In the genomic region with DNA sequence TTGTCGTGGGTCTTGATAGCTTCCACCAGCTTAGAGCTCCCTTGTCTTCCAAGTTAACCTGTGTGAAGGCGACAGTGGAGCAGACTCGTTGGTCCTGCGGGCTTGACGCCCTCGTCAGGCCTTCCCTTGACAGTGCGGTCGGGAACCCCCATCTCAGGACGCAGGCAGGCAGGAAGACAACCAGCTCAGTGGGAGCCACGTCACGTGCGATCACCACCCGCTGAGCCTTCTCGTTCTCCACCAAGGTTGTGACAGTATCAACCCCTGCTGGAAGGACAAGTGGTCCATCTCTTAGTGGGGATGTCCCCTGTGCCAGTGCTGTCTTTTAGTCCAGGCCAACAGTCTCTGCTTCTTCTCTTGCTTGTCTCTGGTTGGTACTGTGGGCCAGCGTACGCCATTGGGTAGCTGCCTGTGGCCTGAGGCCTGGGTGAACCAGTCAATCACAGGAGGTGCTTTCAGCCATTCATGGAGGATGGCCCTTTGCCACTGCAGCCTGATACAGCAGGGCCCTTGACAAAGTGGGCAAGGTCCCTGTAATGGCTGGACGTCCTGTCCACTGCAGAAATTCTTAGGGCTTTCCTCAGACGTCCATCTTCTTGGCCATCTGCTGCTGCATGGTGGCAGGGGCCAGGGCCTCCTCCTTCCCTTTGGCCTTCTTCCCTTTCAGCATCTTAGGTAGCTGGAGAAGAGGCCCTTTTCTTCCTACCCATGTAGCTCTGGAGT, we compare ENCODE assay signal across 24 cellular contexts. TPM values are rescaled to one million over a fixed set of nuclear protein-coding genes. Genes with fewer than 3 reads are reported as not detected.
DNase-seq lines count a peak whose midpoint lies in the region; ATAC-seq, FAIRE-seq and TF ChIP-seq lines count a peak whose summit lies in the region.
"Had no signal": no experiment of that assay in that cellular context is flagged by ENCODE, and none has a peak within 500 bp of the region (broad histone marks: within the 10 kb centered on the region; RNA-seq: fewer than 3 reads in every experiment).

No MANE protein-coding gene starts in this region.

- no peak for DNase-seq in GM20000 (ENCODE audit: low spot score)
- peak; percentile 31 for DNase-seq in WERI-Rb-1
- peak; percentile 55 for DNase-seq in iPS DF 6.9 (ENCODE audit: low read depth, low spot score)
- peak; percentile 21 for DNase-seq in stimulated activated CD8-positive, alpha-beta memory T cell treated with anti-CD3 and anti-CD28 coated beads, Interleukin-4, amount 100 ng/mL, for 48 hours
- DNase-seq in foreskin keratinocyte, result no peak
- no peak for DNase-seq in chondrocyte (ENCODE audit: low spot score)
- DNase-seq in frontal cortex (ENCODE audit: low spot score in 2 of 2), result no peak
- DNase-seq in NCI-H2107 treated with DMSO at 0.1 percent for 48 hours (lab: John Stamatoyannopoulos, UW; ENCODE audit: unreplicated experiment), result no peak
- DNase-seq: activated naive CD8-positive, alpha-beta T cell treated with anti-CD3 and anti-CD28 coated beads, Interleukin-2, amount 10 ng/mL, durations not matched to agents 7 days and 5 days; activated T-cell treated with anti-CD3 and anti-CD28 coated beads, Interleukin-2, amount 50 U/mL, for 72 hours; AML-193; COR-L47; effector memory CD4-positive, alpha-beta T cell; glutamatergic neuron; naive thymus-derived CD8-positive, alpha-beta T cell; NCI-H1436 treated with DMSO at 0.1 percent for 48 hours; NCI-H345; NK-92 treated with Interleukin-12 subunit alpha and Interleukin-12 subunit beta, amount 100 ng/mL, for 24 hours; RPMI8226; small intestine; stimulated activated CD4-positive, alpha-beta T cell treated with anti-CD3 and anti-CD28 coated beads, Interleukin-4, amount 100 ng/mL, for 1 hour; substantia nigra; T-helper 1 cell had no signal

- WGBS in iPS DF 6.9 (ENCODE audit: insufficient coverage, insufficient read length), result no CpG with 5 or more reads among the region's 18 CpGs

- H3K27me3 Mint-ChIP-seq in chondrocyte (ENCODE audit: low read depth), result no peaks in the 10 kb centered on the region

- H3K4me3 ChIP-seq in WERI-Rb-1 (ENCODE audit: low read depth, low read length) (no peak overlapping the region), iPS DF 6.9 (ENCODE audit: low read length) (no peak overlapping the region)

- peaks cover 6% of the 10 kb centered on the region for H3K4me1 Mint-ChIP-seq in chondrocyte (ENCODE audit: low read depth)
- H3K4me1 Mint-ChIP-seq: activated naive CD8-positive, alpha-beta T cell treated with anti-CD3 and anti-CD28 coated beads, Interleukin-2, amount 10 ng/mL, durations not matched to agents 7 days and 5 days; memory B cell had no signal

- H3K27ac ChIP-seq in WERI-Rb-1 (no peak overlapping the region), iPS DF 6.9 (ENCODE audit: low read length) (no peak overlapping the region), foreskin keratinocyte (no peak overlapping the region)

- ATAC-seq in foreskin keratinocyte, result no peak
- ATAC-seq: activated T-cell treated with anti-CD3 and anti-CD28 coated beads, Interleukin-2, amount 50 U/mL, for 72 hours; naive thymus-derived CD8-positive, alpha-beta T cell had no signal

- no peaks in the 10 kb centered on the region for H3K27me3 ChIP-seq in WERI-Rb-1 (ENCODE audit: insufficient read depth, low read depth, severe bottlenecking)
- no peaks in the 10 kb centered on the region for H3K27me3 ChIP-seq in iPS DF 6.9 (ENCODE audit: control insufficient read depth, insufficient read depth, low read length)
- H3K27me3 ChIP-seq in foreskin keratinocyte, result no peaks in the 10 kb centered on the region

- H3K4me3 Mint-ChIP-seq in chondrocyte (ENCODE audit: unreplicated experiment), result no peak overlapping the region
- H3K4me3 Mint-ChIP-seq: activated naive CD8-positive, alpha-beta T cell treated with anti-CD3 and anti-CD28 coated beads, Interleukin-2, amount 10 ng/mL, durations not matched to agents 7 days and 5 days; activated T-cell treated with anti-CD3 and anti-CD28 coated beads, Interleukin-2, amount 50 U/mL, for 72 hours; memory B cell; naive thymus-derived CD8-positive, alpha-beta T cell had no signal

- H3K36me3 Mint-ChIP-seq in chondrocyte (ENCODE audit: low read depth), result peaks cover 10% of the 10 kb centered on the region

- H3K36me3 ChIP-seq in WERI-Rb-1 (peaks cover 42% of the 10 kb centered on the region), iPS DF 6.9 (ENCODE audit: control insufficient read depth, insufficient read depth, low read length) (no peaks in the 10 kb centered on the region)

- TF ChIP-seq CTCF in GM20000 (IDR thresholded peaks at IDR 0.05; ENCODE audit: extremely low read depth, missing control alignments) (peak; percentile 9), WERI-Rb-1 (IDR thresholded peaks at IDR 0.05; ENCODE audit: low read depth, low read length) (peak; percentile 38; the same call in 1 of the 2 replicates), foreskin keratinocyte (conservative IDR thresholded peaks at IDR 0.05) (no peak), chondrocyte (IDR thresholded peaks at IDR 0.05) (no peak)

- FAIRE-seq in frontal cortex (lab: Jason Lieb, UNC), result no peak
- FAIRE-seq: small intestine had no signal

- H3K9me3 ChIP-seq in WERI-Rb-1 (ENCODE audit: severe bottlenecking) (no peaks in the 10 kb centered on the region), iPS DF 6.9 (ENCODE audit: control insufficient read depth, insufficient read depth, low read length) (no peaks in the 10 kb centered on the region)

- H3K27ac Mint-ChIP-seq in chondrocyte (ENCODE audit: unreplicated experiment), result no peak overlapping the region
- H3K27ac Mint-ChIP-seq: activated naive CD8-positive, alpha-beta T cell treated with anti-CD3 and anti-CD28 coated beads, Interleukin-2, amount 10 ng/mL, durations not matched to agents 7 days and 5 days; activated T-cell treated with anti-CD3 and anti-CD28 coated beads, Interleukin-2, amount 50 U/mL, for 72 hours; memory B cell had no signal

- H3K9me3 Mint-ChIP-seq in chondrocyte (ENCODE audit: low read depth), result peaks cover 12% of the 10 kb centered on the region
- H3K9me3 Mint-ChIP-seq: activated naive CD8-positive, alpha-beta T cell treated with anti-CD3 and anti-CD28 coated beads, Interleukin-2, amount 10 ng/mL, durations not matched to agents 7 days and 5 days; activated T-cell treated with anti-CD3 and anti-CD28 coated beads, Interleukin-2, amount 50 U/mL, for 72 hours; memory B cell had no signal

- peaks cover 2% of the 10 kb centered on the region for H3K4me1 ChIP-seq in iPS DF 6.9 (ENCODE audit: control insufficient read depth, insufficient read depth, low read length)
- H3K4me1 ChIP-seq in foreskin keratinocyte, result no peaks in the 10 kb centered on the region

RNA-seq across cellular contexts. Expression of a gene that starts 31.4 kb away (rescaled TPM):
- total RNA-seq in foreskin keratinocyte (26.7 and 39.4 TPM in 2 replicates), chondrocyte (19.0 to 24.2 TPM (median 19.3 TPM) in 3 replicates), frontal cortex (72.2 TPM)
- polyA plus RNA-seq in foreskin keratinocyte, result 17.1 and 22.1 TPM in 2 replicates

Comparison
In these comparisons a context has a peak if more than half of its experiments do, and no peak if none do; other contexts are left out.
1. DNase-seq: peak in WERI-Rb-1 (single experiment), iPS DF 6.9 (single experiment) and stimulated activated CD8-positive, alpha-beta memory T cell treated with anti-CD3 and anti-CD28 coated beads, Interleukin-4, amount 100 ng/mL, for 48 hours (single experiment); none in GM20000 (single experiment), foreskin keratinocyte (0 of 2), chondrocyte (single experiment), frontal cortex (0 of 2) and NCI-H2107 treated with DMSO at 0.1 percent for 48 hours (single experiment).
2. CTCF ChIP-seq: peak in GM20000 (single experiment) and WERI-Rb-1 (single experiment); none in foreskin keratinocyte (single experiment) and chondrocyte (single experiment).